In the genomic region with DNA sequence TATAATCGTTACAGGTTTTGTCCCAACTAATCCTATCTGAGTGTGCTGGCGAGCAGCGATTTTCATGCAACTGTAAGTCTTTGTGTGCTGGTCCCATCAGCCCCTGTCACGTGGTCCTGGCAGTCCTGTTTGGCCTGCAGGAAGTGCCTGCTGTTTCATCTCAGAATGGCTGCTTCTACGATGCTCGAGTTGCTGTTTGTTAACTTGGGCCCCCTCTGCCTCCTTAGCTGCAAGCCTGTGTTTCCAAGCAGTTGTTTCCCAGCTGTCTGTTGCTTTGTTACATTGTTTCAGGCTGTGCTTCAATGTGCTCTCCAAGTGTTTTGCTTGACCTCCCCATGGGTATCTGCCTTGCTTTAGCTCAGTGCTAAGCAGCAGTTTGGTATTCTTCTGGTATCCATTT, we compare ENCODE assay signal across 1 cellular context.
TF ChIP-seq lines count a peak whose summit lies in the region.

No MANE protein-coding gene starts in this region.

TF ChIP-seq in SK-N-SH, 30 proteins besides CTCF, POLR2A, EP300 and RAD21:
- TF ChIP-seq, protein P1, sequence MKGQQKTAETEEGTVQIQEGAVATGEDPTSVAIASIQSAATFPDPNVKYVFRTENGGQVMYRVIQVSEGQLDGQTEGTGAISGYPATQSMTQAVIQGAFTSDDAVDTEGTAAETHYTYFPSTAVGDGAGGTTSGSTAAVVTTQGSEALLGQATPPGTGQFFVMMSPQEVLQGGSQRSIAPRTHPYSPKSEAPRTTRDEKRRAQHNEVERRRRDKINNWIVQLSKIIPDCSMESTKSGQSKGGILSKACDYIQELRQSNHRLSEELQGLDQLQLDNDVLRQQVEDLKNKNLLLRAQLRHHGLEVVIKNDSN (IDR thresholded peaks at IDR 0.05; ENCODE audit: borderline replicate concordance, low read depth): peak; percentile 73; the same call in 1 of the 2 replicates
- TF ChIP-seq TEAD4 (IDR thresholded peaks at IDR 0.05; ENCODE audit: borderline replicate concordance, insufficient read depth): no peak
